ENCODE assay signal across 1 cellular context in the genomic region with DNA sequence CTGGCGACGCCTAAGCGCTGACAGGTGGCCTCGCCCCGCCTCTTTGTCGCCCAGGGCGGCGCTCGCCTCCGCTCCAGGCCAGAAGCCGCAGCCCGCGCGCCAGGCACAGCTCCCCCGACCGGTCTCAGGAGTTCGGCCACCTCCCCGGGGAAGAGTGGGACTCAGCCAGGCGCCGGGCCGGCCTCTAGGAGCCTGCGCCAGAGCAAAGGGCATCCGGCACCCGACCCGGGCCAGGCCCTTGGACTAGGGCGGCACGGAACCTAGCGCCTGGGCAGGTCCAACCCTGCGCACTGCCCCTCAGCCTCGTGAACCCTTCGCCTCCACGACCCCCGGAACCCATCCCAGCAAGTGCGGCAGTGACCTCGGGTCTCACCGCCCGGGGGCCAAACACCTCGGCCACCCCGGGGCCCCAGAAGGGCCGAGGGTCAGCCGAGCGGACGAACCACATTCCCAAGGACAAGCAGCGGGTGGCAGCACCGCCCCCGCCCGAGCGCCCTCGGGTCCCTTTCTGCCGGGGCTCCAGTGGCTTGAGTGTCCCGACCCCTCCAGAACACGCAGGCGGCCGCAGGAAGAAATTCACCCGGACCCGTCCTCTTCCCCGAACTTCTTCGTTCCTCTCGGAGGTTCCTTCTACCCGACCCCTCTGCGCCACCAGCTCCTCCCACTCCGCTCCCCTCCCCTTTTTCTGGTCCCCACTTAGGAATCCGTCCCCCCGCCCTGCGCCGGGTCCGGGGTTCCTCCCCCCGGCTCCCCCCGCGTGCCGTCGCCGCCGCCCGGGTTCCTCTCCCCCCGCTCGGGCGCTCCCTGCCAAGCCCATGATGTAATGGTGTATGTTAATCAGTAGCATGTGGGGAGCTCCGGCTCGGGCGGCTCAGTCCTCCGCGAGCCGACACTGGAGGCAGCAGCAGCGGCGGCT.
A peak's percentile ranks its signal among the peaks of the same experiment; 100 is the strongest.
TF ChIP-seq lines count a peak whose summit lies in the region.

No MANE protein-coding gene starts in this region.

TF ChIP-seq in HepG2, 621 proteins besides CTCF, POLR2A, EP300 and RAD21 (continued from another document and continues in another):
- TF ChIP-seq, protein P1, sequence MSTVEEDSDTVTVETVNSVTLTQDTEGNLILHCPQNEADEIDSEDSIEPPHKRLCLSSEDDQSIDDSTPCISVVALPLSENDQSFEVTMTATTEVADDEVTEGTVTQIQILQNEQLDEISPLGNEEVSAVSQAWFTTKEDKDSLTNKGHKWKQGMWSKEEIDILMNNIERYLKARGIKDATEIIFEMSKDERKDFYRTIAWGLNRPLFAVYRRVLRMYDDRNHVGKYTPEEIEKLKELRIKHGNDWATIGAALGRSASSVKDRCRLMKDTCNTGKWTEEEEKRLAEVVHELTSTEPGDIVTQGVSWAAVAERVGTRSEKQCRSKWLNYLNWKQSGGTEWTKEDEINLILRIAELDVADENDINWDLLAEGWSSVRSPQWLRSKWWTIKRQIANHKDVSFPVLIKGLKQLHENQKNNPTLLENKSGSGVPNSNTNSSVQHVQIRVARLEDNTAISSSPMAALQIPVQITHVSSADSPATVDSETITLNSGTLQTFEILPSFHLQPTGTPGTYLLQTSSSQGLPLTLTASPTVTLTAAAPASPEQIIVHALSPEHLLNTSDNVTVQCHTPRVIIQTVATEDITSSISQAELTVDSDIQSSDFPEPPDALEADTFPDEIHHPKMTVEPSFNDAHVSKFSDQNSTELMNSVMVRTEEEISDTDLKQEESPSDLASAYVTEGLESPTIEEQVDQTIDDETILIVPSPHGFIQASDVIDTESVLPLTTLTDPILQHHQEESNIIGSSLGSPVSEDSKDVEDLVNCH (CRISPR knock-in tag; IDR thresholded peaks at IDR 0.05), result no peak
- peak; percentile 82 for TF ChIP-seq MYC (CRISPR knock-in tag; IDR thresholded peaks at IDR 0.05; ENCODE audit: borderline replicate concordance)
- TF ChIP-seq ZSCAN31 (CRISPR knock-in tag; IDR thresholded peaks at IDR 0.05; ENCODE audit: low read depth), result peak; percentile 70; the same call in 1 of the 2 replicates
- no peak for TF ChIP-seq POGZ (CRISPR knock-in tag; IDR thresholded peaks at IDR 0.05)
- TF ChIP-seq TRIM24 (CRISPR knock-in tag; IDR thresholded peaks at IDR 0.05), result no peak
- peak; percentile 76 for TF ChIP-seq CEBPG (CRISPR knock-in tag; IDR thresholded peaks at IDR 0.05)
- TF ChIP-seq, protein P2, sequence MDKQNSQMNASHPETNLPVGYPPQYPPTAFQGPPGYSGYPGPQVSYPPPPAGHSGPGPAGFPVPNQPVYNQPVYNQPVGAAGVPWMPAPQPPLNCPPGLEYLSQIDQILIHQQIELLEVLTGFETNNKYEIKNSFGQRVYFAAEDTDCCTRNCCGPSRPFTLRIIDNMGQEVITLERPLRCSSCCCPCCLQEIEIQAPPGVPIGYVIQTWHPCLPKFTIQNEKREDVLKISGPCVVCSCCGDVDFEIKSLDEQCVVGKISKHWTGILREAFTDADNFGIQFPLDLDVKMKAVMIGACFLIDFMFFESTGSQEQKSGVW (CRISPR knock-in tag; IDR thresholded peaks at IDR 0.05; ENCODE audit: borderline replicate concordance), result no peak
- TF ChIP-seq HOXA7 (CRISPR knock-in tag; IDR thresholded peaks at IDR 0.05), result no peak
- peak; percentile 83; the same call in 1 of the 2 replicates for TF ChIP-seq MTA1 (CRISPR knock-in tag; IDR thresholded peaks at IDR 0.05; ENCODE audit: borderline replicate concordance)
- TF ChIP-seq TARDBP (CRISPR knock-in tag; IDR thresholded peaks at IDR 0.05), result no peak; the same call in none of the 2 replicates
- peak; percentile 91 for TF ChIP-seq MEIS2 (CRISPR knock-in tag; IDR thresholded peaks at IDR 0.05)
- peak; percentile 92 for TF ChIP-seq SRSF1 (optimal IDR thresholded peaks at IDR 0.05; ENCODE audit: low read depth, low read length)
- TF ChIP-seq, protein P3, sequence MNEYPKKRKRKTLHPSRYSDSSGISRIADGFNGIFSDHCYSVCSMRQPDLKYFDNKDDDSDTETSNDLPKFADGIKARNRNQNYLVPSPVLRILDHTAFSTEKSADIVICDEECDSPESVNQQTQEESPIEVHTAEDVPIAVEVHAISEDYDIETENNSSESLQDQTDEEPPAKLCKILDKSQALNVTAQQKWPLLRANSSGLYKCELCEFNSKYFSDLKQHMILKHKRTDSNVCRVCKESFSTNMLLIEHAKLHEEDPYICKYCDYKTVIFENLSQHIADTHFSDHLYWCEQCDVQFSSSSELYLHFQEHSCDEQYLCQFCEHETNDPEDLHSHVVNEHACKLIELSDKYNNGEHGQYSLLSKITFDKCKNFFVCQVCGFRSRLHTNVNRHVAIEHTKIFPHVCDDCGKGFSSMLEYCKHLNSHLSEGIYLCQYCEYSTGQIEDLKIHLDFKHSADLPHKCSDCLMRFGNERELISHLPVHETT (CRISPR knock-in tag; conservative IDR thresholded peaks at IDR 0.05), result peak; percentile 38
- peak; percentile 31 for TF ChIP-seq ZNF331 (CRISPR knock-in tag; IDR thresholded peaks at IDR 0.05)
- TF ChIP-seq IRF2 (CRISPR knock-in tag; IDR thresholded peaks at IDR 0.05), result peak; percentile 11
- TF ChIP-seq AKAP8 (CRISPR knock-in tag; IDR thresholded peaks at IDR 0.05), result peak; percentile 30; the same call in 1 of the 2 replicates
- TF ChIP-seq ZNF616 (CRISPR knock-in tag; IDR thresholded peaks at IDR 0.05; ENCODE audit: low read depth), result no peak
- TF ChIP-seq ZNF460 (CRISPR knock-in tag; IDR thresholded peaks at IDR 0.05; ENCODE audit: borderline replicate concordance), result no peak
- no peak; the same call in 1 of the 2 replicates for TF ChIP-seq ETV6 (CRISPR knock-in tag; conservative IDR thresholded peaks at IDR 0.05)
- TF ChIP-seq ZNF484 (CRISPR knock-in tag; IDR thresholded peaks at IDR 0.05; ENCODE audit: borderline replicate concordance, low read depth), result no peak
- TF ChIP-seq ADNP (CRISPR knock-in tag; IDR thresholded peaks at IDR 0.05), result no peak
- TF ChIP-seq SRY (CRISPR knock-in tag; IDR thresholded peaks at IDR 0.05), result 0 out of 2 replicates have a peak, but pooled peaks have one; percentile 51
- TF ChIP-seq RXRB (CRISPR knock-in tag; IDR thresholded peaks at IDR 0.05; ENCODE audit: borderline replicate concordance), result peak; percentile 46
- TF ChIP-seq SNAPC2 (CRISPR knock-in tag; IDR thresholded peaks at IDR 0.05), result no peak
- TF ChIP-seq SRF (IDR thresholded peaks at IDR 0.05; ENCODE audit: low read depth, low read length), result no peak
- TF ChIP-seq KMT2A (CRISPR knock-in tag; IDR thresholded peaks at IDR 0.05), result peak; percentile 64; the same call in 1 of the 2 replicates
- TF ChIP-seq PHF8 (CRISPR knock-in tag; IDR thresholded peaks at IDR 0.05), result peak; percentile 81
- TF ChIP-seq, protein P4, sequence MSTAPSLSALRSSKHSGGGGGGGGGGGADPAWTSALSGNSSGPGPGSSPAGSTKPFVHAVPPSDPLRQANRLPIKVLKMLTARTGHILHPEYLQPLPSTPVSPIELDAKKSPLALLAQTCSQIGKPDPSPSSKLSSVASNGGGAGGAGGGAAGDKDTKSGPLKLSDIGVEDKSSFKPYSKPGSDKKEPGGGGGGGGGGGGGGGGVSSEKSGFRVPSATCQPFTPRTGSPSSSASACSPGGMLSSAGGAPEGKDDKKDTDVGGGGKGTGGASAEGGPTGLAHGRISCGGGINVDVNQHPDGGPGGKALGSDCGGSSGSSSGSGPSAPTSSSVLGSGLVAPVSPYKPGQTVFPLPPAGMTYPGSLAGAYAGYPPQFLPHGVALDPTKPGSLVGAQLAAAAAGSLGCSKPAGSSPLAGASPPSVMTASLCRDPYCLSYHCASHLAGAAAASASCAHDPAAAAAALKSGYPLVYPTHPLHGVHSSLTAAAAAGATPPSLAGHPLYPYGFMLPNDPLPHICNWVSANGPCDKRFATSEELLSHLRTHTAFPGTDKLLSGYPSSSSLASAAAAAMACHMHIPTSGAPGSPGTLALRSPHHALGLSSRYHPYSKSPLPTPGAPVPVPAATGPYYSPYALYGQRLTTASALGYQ (CRISPR knock-in tag; IDR thresholded peaks at IDR 0.05), result peak; percentile 73
- no peak; the same call in none of the 2 replicates for TF ChIP-seq SALL2 (CRISPR knock-in tag; IDR thresholded peaks at IDR 0.05)
- peak; percentile 62 for TF ChIP-seq ZNF747 (CRISPR knock-in tag; IDR thresholded peaks at IDR 0.05; ENCODE audit: borderline replicate concordance)
- TF ChIP-seq ZNF615 (CRISPR knock-in tag; IDR thresholded peaks at IDR 0.05; ENCODE audit: borderline replicate concordance), result peak; percentile 39; the same call in 1 of the 2 replicates
- TF ChIP-seq, protein P5, sequence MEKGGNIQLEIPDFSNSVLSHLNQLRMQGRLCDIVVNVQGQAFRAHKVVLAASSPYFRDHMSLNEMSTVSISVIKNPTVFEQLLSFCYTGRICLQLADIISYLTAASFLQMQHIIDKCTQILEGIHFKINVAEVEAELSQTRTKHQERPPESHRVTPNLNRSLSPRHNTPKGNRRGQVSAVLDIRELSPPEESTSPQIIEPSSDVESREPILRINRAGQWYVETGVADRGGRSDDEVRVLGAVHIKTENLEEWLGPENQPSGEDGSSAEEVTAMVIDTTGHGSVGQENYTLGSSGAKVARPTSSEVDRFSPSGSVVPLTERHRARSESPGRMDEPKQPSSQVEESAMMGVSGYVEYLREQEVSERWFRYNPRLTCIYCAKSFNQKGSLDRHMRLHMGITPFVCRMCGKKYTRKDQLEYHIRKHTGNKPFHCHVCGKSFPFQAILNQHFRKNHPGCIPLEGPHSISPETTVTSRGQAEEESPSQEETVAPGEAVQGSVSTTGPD (CRISPR knock-in tag; IDR thresholded peaks at IDR 0.05), result no peak
- TF ChIP-seq ZNF563 (CRISPR knock-in tag; IDR thresholded peaks at IDR 0.05), result peak; percentile 80; the same call in 1 of the 2 replicates
- TF ChIP-seq NCOR1 (IDR thresholded peaks at IDR 0.05; ENCODE audit: borderline replicate concordance, low read length), result peak; percentile 76; the same call in 1 of the 2 replicates
- TF ChIP-seq, protein P6, sequence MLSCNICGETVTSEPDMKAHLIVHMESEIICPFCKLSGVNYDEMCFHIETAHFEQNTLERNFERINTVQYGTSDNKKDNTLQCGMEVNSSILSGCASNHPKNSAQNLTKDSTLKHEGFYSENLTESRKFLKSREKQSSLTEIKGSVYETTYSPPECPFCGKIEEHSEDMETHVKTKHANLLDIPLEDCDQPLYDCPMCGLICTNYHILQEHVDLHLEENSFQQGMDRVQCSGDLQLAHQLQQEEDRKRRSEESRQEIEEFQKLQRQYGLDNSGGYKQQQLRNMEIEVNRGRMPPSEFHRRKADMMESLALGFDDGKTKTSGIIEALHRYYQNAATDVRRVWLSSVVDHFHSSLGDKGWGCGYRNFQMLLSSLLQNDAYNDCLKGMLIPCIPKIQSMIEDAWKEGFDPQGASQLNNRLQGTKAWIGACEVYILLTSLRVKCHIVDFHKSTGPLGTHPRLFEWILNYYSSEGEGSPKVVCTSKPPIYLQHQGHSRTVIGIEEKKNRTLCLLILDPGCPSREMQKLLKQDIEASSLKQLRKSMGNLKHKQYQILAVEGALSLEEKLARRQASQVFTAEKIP (CRISPR knock-in tag; IDR thresholded peaks at IDR 0.05; ENCODE audit: borderline replicate concordance), result no peak
- TF ChIP-seq, protein P7, sequence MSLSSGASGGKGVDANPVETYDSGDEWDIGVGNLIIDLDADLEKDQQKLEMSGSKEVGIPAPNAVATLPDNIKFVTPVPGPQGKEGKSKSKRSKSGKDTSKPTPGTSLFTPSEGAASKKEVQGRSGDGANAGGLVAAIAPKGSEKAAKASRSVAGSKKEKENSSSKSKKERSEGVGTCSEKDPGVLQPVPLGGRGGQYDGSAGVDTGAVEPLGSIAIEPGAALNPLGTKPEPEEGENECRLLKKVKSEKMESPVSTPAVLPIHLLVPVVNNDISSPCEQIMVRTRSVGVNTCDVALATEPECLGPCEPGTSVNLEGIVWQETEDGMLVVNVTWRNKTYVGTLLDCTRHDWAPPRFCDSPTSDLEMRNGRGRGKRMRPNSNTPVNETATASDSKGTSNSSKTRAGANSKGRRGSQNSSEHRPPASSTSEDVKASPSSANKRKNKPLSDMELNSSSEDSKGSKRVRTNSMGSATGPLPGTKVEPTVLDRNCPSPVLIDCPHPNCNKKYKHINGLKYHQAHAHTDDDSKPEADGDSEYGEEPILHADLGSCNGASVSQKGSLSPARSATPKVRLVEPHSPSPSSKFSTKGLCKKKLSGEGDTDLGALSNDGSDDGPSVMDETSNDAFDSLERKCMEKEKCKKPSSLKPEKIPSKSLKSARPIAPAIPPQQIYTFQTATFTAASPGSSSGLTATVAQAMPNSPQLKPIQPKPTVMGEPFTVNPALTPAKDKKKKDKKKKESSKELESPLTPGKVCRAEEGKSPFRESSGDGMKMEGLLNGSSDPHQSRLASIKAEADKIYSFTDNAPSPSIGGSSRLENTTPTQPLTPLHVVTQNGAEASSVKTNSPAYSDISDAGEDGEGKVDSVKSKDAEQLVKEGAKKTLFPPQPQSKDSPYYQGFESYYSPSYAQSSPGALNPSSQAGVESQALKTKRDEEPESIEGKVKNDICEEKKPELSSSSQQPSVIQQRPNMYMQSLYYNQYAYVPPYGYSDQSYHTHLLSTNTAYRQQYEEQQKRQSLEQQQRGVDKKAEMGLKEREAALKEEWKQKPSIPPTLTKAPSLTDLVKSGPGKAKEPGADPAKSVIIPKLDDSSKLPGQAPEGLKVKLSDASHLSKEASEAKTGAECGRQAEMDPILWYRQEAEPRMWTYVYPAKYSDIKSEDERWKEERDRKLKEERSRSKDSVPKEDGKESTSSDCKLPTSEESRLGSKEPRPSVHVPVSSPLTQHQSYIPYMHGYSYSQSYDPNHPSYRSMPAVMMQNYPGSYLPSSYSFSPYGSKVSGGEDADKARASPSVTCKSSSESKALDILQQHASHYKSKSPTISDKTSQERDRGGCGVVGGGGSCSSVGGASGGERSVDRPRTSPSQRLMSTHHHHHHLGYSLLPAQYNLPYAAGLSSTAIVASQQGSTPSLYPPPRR (CRISPR knock-in tag; IDR thresholded peaks at IDR 0.05; ENCODE audit: borderline replicate concordance), result peak; percentile 34; the same call in 1 of the 2 replicates
- TF ChIP-seq GFI1 (CRISPR knock-in tag; IDR thresholded peaks at IDR 0.05; ENCODE audit: borderline replicate concordance), result peak; percentile 60; the same call in 1 of the 2 replicates
- TF ChIP-seq, protein P8, sequence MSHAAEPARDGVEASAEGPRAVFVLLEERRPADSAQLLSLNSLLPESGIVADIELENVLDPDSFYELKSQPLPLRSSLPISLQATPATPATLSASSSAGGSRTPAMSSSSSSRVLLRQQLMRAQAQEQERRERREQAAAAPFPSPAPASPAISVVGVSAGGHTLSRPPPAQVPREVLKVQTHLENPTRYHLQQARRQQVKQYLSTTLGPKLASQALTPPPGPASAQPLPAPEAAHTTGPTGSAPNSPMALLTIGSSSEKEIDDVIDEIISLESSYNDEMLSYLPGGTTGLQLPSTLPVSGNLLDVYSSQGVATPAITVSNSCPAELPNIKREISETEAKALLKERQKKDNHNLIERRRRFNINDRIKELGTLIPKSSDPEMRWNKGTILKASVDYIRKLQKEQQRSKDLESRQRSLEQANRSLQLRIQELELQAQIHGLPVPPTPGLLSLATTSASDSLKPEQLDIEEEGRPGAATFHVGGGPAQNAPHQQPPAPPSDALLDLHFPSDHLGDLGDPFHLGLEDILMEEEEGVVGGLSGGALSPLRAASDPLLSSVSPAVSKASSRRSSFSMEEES (CRISPR knock-in tag; IDR thresholded peaks at IDR 0.05), result 0 out of 2 replicates have a peak, but pooled peaks have one; percentile 35
